In genomic region chr14:24366664-24367505, GRCh38 we compare ENCODE assay signal across 8 cellular contexts. TPM values are rescaled to one million over a fixed set of nuclear protein-coding genes. Genes with fewer than 3 reads are reported as not detected.
A peak's percentile ranks its signal among the peaks of the same experiment; 100 is the strongest.
DNase-seq lines count a peak whose midpoint lies in the region; ATAC-seq and TF ChIP-seq lines count a peak whose summit lies in the region.

No MANE protein-coding gene starts in this region.

- peak overlapping the region; percentile 95 for H3K9ac ChIP-seq in muscle layer of colon (ENCODE audit: low read length)

- intact Hi-C loops in transverse colon (cut with DNase I; ENCODE audit: low total_unique reads) = no loop called here

- DNase-seq in BJ (ENCODE audit: low read depth) (peak; percentile 80), NCI-H2081 (lab: John Stamatoyannopoulos, UW) (peak; percentile 98), fibroblast of mammary gland (ENCODE audit: low read depth) (peak; percentile 95), transverse colon (peak; percentile 94)
- no peak for DNase-seq in activated CD8-positive, alpha-beta T cell treated with anti-CD3 and anti-CD28 coated beads, Interleukin-2, amount 10 ng/mL, durations not matched to agents 7 days and 5 days

- H3K36me3 ChIP-seq in BJ (ENCODE audit: control insufficient read depth, insufficient read depth, low read length) (peaks cover 16% of the 10 kb centered on the region), muscle layer of colon (ENCODE audit: insufficient read depth, low read length) (no peaks in the 10 kb centered on the region), transverse colon (no peaks in the 10 kb centered on the region)

- peak; percentile 19 for TF ChIP-seq POLR2A in GM18526 (IDR thresholded peaks at IDR 0.05; ENCODE audit: extremely low read depth, insufficient read length)
- TF ChIP-seq POLR2A in transverse colon (IDR thresholded peaks at IDR 0.05) = peak; percentile 74

- no peaks in the 10 kb centered on the region for H3K9me3 Mint-ChIP-seq in activated CD8-positive, alpha-beta T cell treated with anti-CD3 and anti-CD28 coated beads, Interleukin-2, amount 10 ng/mL, durations not matched to agents 7 days and 5 days (ENCODE audit: insufficient read depth)

- no peaks in the 10 kb centered on the region for H3K27me3 ChIP-seq in BJ (ENCODE audit: control insufficient read depth, insufficient read depth, low read length)
- no peaks in the 10 kb centered on the region for H3K27me3 ChIP-seq in muscle layer of colon (ENCODE audit: control insufficient read depth in 1 of 2, insufficient read depth in 2 of 2, low read length in 2 of 2)
- peaks cover 16% of the 10 kb centered on the region for H3K27me3 ChIP-seq in transverse colon

- H3K4me3 Mint-ChIP-seq in activated CD8-positive, alpha-beta T cell treated with anti-CD3 and anti-CD28 coated beads, Interleukin-2, amount 10 ng/mL, durations not matched to agents 7 days and 5 days = peak overlapping the region; percentile 12

- TF ChIP-seq CTCF in BJ (IDR thresholded peaks at IDR 0.05; ENCODE audit: insufficient read depth, low read depth, low read length) = no peak
- no peak for TF ChIP-seq CTCF in fibroblast of mammary gland (conservative IDR thresholded peaks at IDR 0.05; ENCODE audit: control insufficient read depth, insufficient read depth, low read depth, low read length)
- TF ChIP-seq CTCF in transverse colon (IDR thresholded peaks at IDR 0.05) = peak in 1 of 5 experiments; percentile 22

- peaks cover 50% of the 10 kb centered on the region for H3K27me3 Mint-ChIP-seq in activated CD8-positive, alpha-beta T cell treated with anti-CD3 and anti-CD28 coated beads, Interleukin-2, amount 10 ng/mL, durations not matched to agents 7 days and 5 days (ENCODE audit: low read depth)

- in situ Hi-C loops in transverse colon (cut with MboI; ENCODE audit: low pct_ligation_motif_present in 1 of 4, low pct_unique_long_range_greater_than_20kb in 1 of 4, low sequenced_read_pairs in 3 of 4) = loop anchor here in 2 of 4 donors (10.0 kb wide), 1 partner anchor 68 kb away; no protein-coding TSS in a partner anchor

- H3K27ac Mint-ChIP-seq in activated CD8-positive, alpha-beta T cell treated with anti-CD3 and anti-CD28 coated beads, Interleukin-2, amount 10 ng/mL, durations not matched to agents 7 days and 5 days = no peak overlapping the region

- H3K9me3 ChIP-seq in muscle layer of colon (ENCODE audit: low read length) (no peaks in the 10 kb centered on the region), transverse colon (no peaks in the 10 kb centered on the region)

- WGBS in transverse colon (ENCODE audit: low coverage in 1 of 2), 2 donors = 0 to 2% methylated on average over 5 to 46 of the region's 46 CpGs

- H3K4me1 Mint-ChIP-seq in activated CD8-positive, alpha-beta T cell treated with anti-CD3 and anti-CD28 coated beads, Interleukin-2, amount 10 ng/mL, durations not matched to agents 7 days and 5 days (ENCODE audit: low read depth) = peaks cover 31% of the 10 kb centered on the region

- CTCF ChIA-PET in BJ (lab: Yijun Ruan, JAX) = interaction anchor here (0.7 to 2.3 kb wide), 23 partner anchors 8 to 75 kb away, joined by 3 to 59 read pairs (median 8); partner anchors contain the start of genes ADCY4, CIDEB, NYNRIN and RIPK3
- CTCF ChIA-PET in activated CD8-positive, alpha-beta T cell treated with anti-CD3 and anti-CD28 coated beads, Interleukin-2, amount 10 ng/mL, durations not matched to agents 7 days and 5 days (lab: Charles Lee) = interaction anchor here (0.6 to 2.3 kb wide), 6 partner anchors 10 to 69 kb away, joined by 3 to 38 read pairs (median 7); partner anchors contain the start of gene KHNYN

- H3K4me3 ChIP-seq in BJ (ENCODE audit: low read depth, low read length) (peak overlapping the region; percentile 51), fibroblast of mammary gland (ENCODE audit: control insufficient read depth, low read depth, low read length) (peak overlapping the region; percentile 73), muscle layer of colon (ENCODE audit: low read depth in 1 of 2, low read length in 2 of 2) (peak overlapping the region; percentile 70 to 84), transverse colon (peak overlapping the region; percentile 7 to 68 (median 57))

- H3K4me1 ChIP-seq in muscle layer of colon (ENCODE audit: insufficient read depth, low read length) = peaks cover 24% of the 10 kb centered on the region
- H3K4me1 ChIP-seq in transverse colon = peaks cover 6 to 41% (median 28%) of the 10 kb centered on the region in 4 donors

- no peak for TF ChIP-seq EP300 in transverse colon (IDR thresholded peaks at IDR 0.05; ENCODE audit: low read depth)

- ATAC-seq in HG02970 (IDR thresholded peaks at IDR 0.05; ENCODE audit: low FRiP score, unreplicated experiment) = peak; percentile 62
- ATAC-seq in activated CD8-positive, alpha-beta T cell treated with anti-CD3 and anti-CD28 coated beads, Interleukin-2, amount 10 ng/mL, durations not matched to agents 7 days and 5 days = peak; percentile 25

- peak overlapping the region; percentile 99 for H3K27ac ChIP-seq in muscle layer of colon (ENCODE audit: low read depth, low read length)
- peak overlapping the region; percentile 89 to 93 (median 90) for H3K27ac ChIP-seq in transverse colon

- POLR2A ChIA-PET in BJ (lab: Charles Lee) = interaction anchor here (0.5 to 1.8 kb wide), 6 partner anchors 12 to 65 kb away, joined by 3 to 9 read pairs (median 3); partner anchors contain the start of genes KHNYN and NYNRIN
- POLR2A ChIA-PET in activated CD8-positive, alpha-beta T cell treated with anti-CD3 and anti-CD28 coated beads, Interleukin-2, amount 10 ng/mL, durations not matched to agents 7 days and 5 days (lab: Charles Lee) = interaction anchor here (1.6 kb wide), 1 partner anchor 64 kb away, joined by 17 read pairs; the partner anchor contains the start of genes CBLN3 and KHNYN

- H3K36me3 Mint-ChIP-seq in activated CD8-positive, alpha-beta T cell treated with anti-CD3 and anti-CD28 coated beads, Interleukin-2, amount 10 ng/mL, durations not matched to agents 7 days and 5 days (ENCODE audit: low read depth) = no peaks in the 10 kb centered on the region

RNA-seq across cellular contexts. Expression of gene NFATC4, which starts 1.1 kb away (rescaled TPM):
- 95.8 and 151 TPM in 2 replicates for polyA plus RNA-seq in BJ (2011; rRNA removed)
- 112 and 143 TPM in 2 replicates for polyA minus RNA-seq in BJ (2011; rRNA and poly(A)+ RNA removed)
- not detected for total RNA-seq in activated CD8-positive, alpha-beta T cell treated with anti-CD3 and anti-CD28 coated beads, Interleukin-2, amount 10 ng/mL, durations not matched to agents 7 days and 5 days
- total RNA-seq in transverse colon = 10 to 100 TPM; 13.4 to 58.0 (median 20.9) TPM

RNA-seq across cellular contexts. Expression of gene RIPK3, which starts 27.1 kb away (rescaled TPM):
- polyA plus RNA-seq in BJ (2011; rRNA removed) = 4.3 and 4.4 TPM in 2 replicates
- 2.2 and 4.7 TPM in 2 replicates for polyA minus RNA-seq in BJ (2011; rRNA and poly(A)+ RNA removed)
- 10 to 100 TPM; 26.9 to 28.6 TPM for total RNA-seq in activated CD8-positive, alpha-beta T cell treated with anti-CD3 and anti-CD28 coated beads, Interleukin-2, amount 10 ng/mL, durations not matched to agents 7 days and 5 days
- 100 to 1,000 TPM in 1 of 4 donors, 10 to 100 TPM in 3; 19.3 to 156 (median 53.6) TPM for total RNA-seq in transverse colon

RNA-seq across cellular contexts. Expression of gene NYNRIN, which starts 31.9 kb away (rescaled TPM):
- 7.2 and 10.1 TPM in 2 replicates for polyA plus RNA-seq in BJ (2011; rRNA removed)
- 9.0 and 12.6 TPM in 2 replicates for polyA minus RNA-seq in BJ (2011; rRNA and poly(A)+ RNA removed)
- total RNA-seq in activated CD8-positive, alpha-beta T cell treated with anti-CD3 and anti-CD28 coated beads, Interleukin-2, amount 10 ng/mL, durations not matched to agents 7 days and 5 days = under 1 TPM; 0.21 to 0.52 TPM
- 10 to 100 TPM in 1 of 4 donors, 1 to 10 TPM in 3; 2.6 to 11.4 (median 9.0) TPM for total RNA-seq in transverse colon

RNA-seq across cellular contexts. Expression of gene ADCY4, which starts 32.0 kb away (rescaled TPM):
- polyA plus RNA-seq in BJ (2011; rRNA removed) = 4.1 and 6.8 TPM in 2 replicates
- polyA minus RNA-seq in BJ (2011; rRNA and poly(A)+ RNA removed) = 4.2 and 4.9 TPM in 2 replicates
- 1 to 10 TPM; 3.4 to 4.7 TPM for total RNA-seq in activated CD8-positive, alpha-beta T cell treated with anti-CD3 and anti-CD28 coated beads, Interleukin-2, amount 10 ng/mL, durations not matched to agents 7 days and 5 days
- 10 to 100 TPM in 3 of 4 donors, 1 to 10 TPM in 1; 7.9 to 74.8 (median 21.3) TPM for total RNA-seq in transverse colon

RNA-seq across cellular contexts. Expression of gene LTB4R, which starts 55.6 kb away (rescaled TPM):
- polyA plus RNA-seq in BJ (2011; rRNA removed) = 2.5 and 2.6 TPM in 2 replicates
- polyA minus RNA-seq in BJ (2011; rRNA and poly(A)+ RNA removed) = 0.77 and 1.00 TPM in 2 replicates
- total RNA-seq in activated CD8-positive, alpha-beta T cell treated with anti-CD3 and anti-CD28 coated beads, Interleukin-2, amount 10 ng/mL, durations not matched to agents 7 days and 5 days = 10 to 100 TPM; 26.9 to 28.0 TPM
- 1 to 10 TPM; 1.1 to 8.3 (median 6.2) TPM for total RNA-seq in transverse colon

Comparison
In these comparisons a context has a peak if more than half of its experiments do, and no peak if none do; other contexts are left out.
1. RNA of gene NFATC4, which starts 1.1 kb away (total RNA-seq): 13.4 to 58.0 TPM in transverse colon; not detected in activated CD8-positive, alpha-beta T cell treated with anti-CD3 and anti-CD28 coated beads, Interleukin-2, amount 10 ng/mL, durations not matched to agents 7 days and 5 days; every median in the first group is over 10 times any median in the second.
2. Peak in every context shown above with its lines, with median percentiles within 50 percentile points of each other: H3K4me3 ChIP-seq.